In genomic region chr11:15526859-15527450, GRCh38 we compare ENCODE assay signal across 32 cellular contexts.
"Had no signal": no experiment of that assay in that cellular context is flagged by ENCODE, and none has a peak within 500 bp of the region (broad histone marks: within the 10 kb centered on the region; RNA-seq: fewer than 3 reads in every experiment).

No MANE protein-coding gene starts in this region.

- DNase-seq: activated effector memory CD4-positive, alpha-beta T cell treated with anti-CD3 and anti-CD28 coated beads, Interleukin-2, amount 50 U/mL, for 16 hours; activated effector memory CD4-positive, alpha-beta T cell treated with Interleukin-2 at 50 U/mL for 16 hours; activated gamma-delta T cell; activated gamma-delta T cell treated with Interleukin-2 at 50 U/mL for 16 hours; activated naive CD4-positive, alpha-beta T cell; activated naive CD4-positive, alpha-beta T cell treated with anti-CD3 and anti-CD28 coated beads for 36 hours; activated naive CD4-positive, alpha-beta T cell treated with anti-CD3 and anti-CD28 coated beads, Interleukin-2, amount 10 ng/mL, durations not matched to agents 7 days and 5 days; activated naive CD4-positive, alpha-beta T cell treated with anti-CD3 and anti-CD28 coated beads, Interleukin-2, amount 50 U/mL, for 16 hours; activated naive CD4-positive, alpha-beta T cell treated with Interleukin-2 at 50 U/mL for 16 hours; activated naive CD8-positive, alpha-beta T cell treated with anti-CD3 and anti-CD28 coated beads for 36 hours; activated naive CD8-positive, alpha-beta T cell treated with anti-CD3 and anti-CD28 coated beads, Interleukin-2, amount 10 ng/mL, durations not matched to agents 7 days and 5 days; activated naive CD8-positive, alpha-beta T cell treated with anti-CD3 and anti-CD28 coated beads, Interleukin-2, amount 50 U/mL, for 24 hours; activated T-cell treated with anti-CD3 and anti-CD28 coated beads, Interleukin-2, amount 50 U/mL, for 4 hours; activated T-cell treated with anti-CD3 and anti-CD28 coated beads, Interleukin-2, amount 50 U/mL, for 48 hours; activated T-cell treated with anti-CD3 and anti-CD28 coated beads, Interleukin-2, amount 50 U/mL, for 72 hours; adrenal gland; amniotic stem cell; amygdala; anterior cingulate cortex; aorta; body of pancreas; brain microvascular endothelial cell; caudate nucleus; central memory CD4-positive, alpha-beta T cell; cerebellar nuclear complex had no signal

- H3K36me3 ChIP-seq: adrenal gland, ascending aorta, brain microvascular endothelial cell, breast epithelium, cardiac muscle cell had no signal

- H3K4me3 ChIP-seq: adrenal gland, ascending aorta, body of pancreas, breast epithelium, cardiac muscle cell had no signal

- ATAC-seq: activated naive CD4-positive, alpha-beta T cell treated with anti-CD3 and anti-CD28 coated beads, Interleukin-2, amount 50 U/mL, for 72 hours; activated naive CD8-positive, alpha-beta T cell treated with anti-CD3 and anti-CD28 coated beads, Interleukin-2, amount 50 U/mL, for 24 hours; activated T-cell treated with anti-CD3 and anti-CD28 coated beads, Interleukin-2, amount 50 U/mL, for 4 hours; activated T-cell treated with anti-CD3 and anti-CD28 coated beads, Interleukin-2, amount 50 U/mL, for 72 hours; activated T-helper 17 cell treated with anti-CD3 and anti-CD28 coated beads, Interleukin-2, amount 50 U/mL, for 72 hours; body of pancreas had no signal

- FAIRE-seq: astrocyte, bronchial epithelial cell had no signal

- H3K27ac ChIP-seq: adrenal gland, ascending aorta, body of pancreas, brain microvascular endothelial cell, breast epithelium, cardiac muscle cell had no signal

- H3K4me1 ChIP-seq: adrenal gland, ascending aorta, body of pancreas, breast epithelium had no signal

- H3K27me3 ChIP-seq: adrenal gland, ascending aorta, body of pancreas, brain microvascular endothelial cell, breast epithelium, cardiac muscle cell had no signal
